In genomic region chr19:39532233-39533002, GRCh38 we compare ENCODE assay signal across 8 cellular contexts. TPM values are rescaled to one million over a fixed set of nuclear protein-coding genes. Genes with fewer than 3 reads are reported as not detected.
DNase-seq lines count a peak whose midpoint lies in the region; ATAC-seq and TF ChIP-seq lines count a peak whose summit lies in the region.

Gene EID2B (minus strand): TSS chr19:39532852. CDS start chr19:39532802, 50 bp downstream.

- peak; percentile 41 to 88 for TF ChIP-seq POLR2A in tibial nerve (IDR thresholded peaks at IDR 0.05)

- H3K9ac ChIP-seq in parathyroid adenoma = peak within 1 kb of the TSS; percentile 71

- peak within 1 kb of the TSS; percentile 92 for H3K4me3 Mint-ChIP-seq in activated naive CD8-positive, alpha-beta T cell treated with anti-CD3 and anti-CD28 coated beads, Interleukin-2, amount 10 ng/mL, durations not matched to agents 7 days and 5 days

- POLR2A ChIA-PET in activated naive CD8-positive, alpha-beta T cell treated with anti-CD3 and anti-CD28 coated beads, Interleukin-2, amount 10 ng/mL, durations not matched to agents 7 days and 5 days (lab: Charles Lee) = interaction anchor here (0.6 to 2.8 kb wide), 7 partner anchors 34 to 408 kb away, joined by 3 to 16 read pairs (median 3); partner anchors contain the start of genes DLL3, RPS16 and SUPT5H

- peaks cover 12% of the 10 kb centered on the region for H3K4me1 Mint-ChIP-seq in activated naive CD8-positive, alpha-beta T cell treated with anti-CD3 and anti-CD28 coated beads, Interleukin-2, amount 10 ng/mL, durations not matched to agents 7 days and 5 days

- 0 to 1% methylated on average over 43 to 52 of the region's 65 CpGs for WGBS in tibial nerve, 2 donors

- peak within 1 kb of the TSS; percentile 65 for H3K4me3 ChIP-seq in cardiac muscle cell
- peak within 1 kb of the TSS; percentile 92 for H3K4me3 ChIP-seq in parathyroid adenoma (ENCODE audit: low read depth, low read length)
- H3K4me3 ChIP-seq in tibial nerve = peak within 1 kb of the TSS; percentile 68 to 84 (median 74)

- peak; percentile 96 for DNase-seq in NCI-H1105 (lab: John Stamatoyannopoulos, UW)
- peak; percentile 95 for DNase-seq in SKM-1 (lab: John Stamatoyannopoulos, UW; ENCODE audit: unreplicated experiment)
- peak; percentile 96 for DNase-seq in activated naive CD8-positive, alpha-beta T cell treated with anti-CD3 and anti-CD28 coated beads, Interleukin-2, amount 10 ng/mL, durations not matched to agents 7 days and 5 days
- peak; percentile 97 to 99 for DNase-seq in cardiac muscle cell (ENCODE audit: low read depth in 1 of 2, low spot score in 1 of 2)
- peak; percentile 89 to 91 for DNase-seq in tibial nerve (ENCODE audit: low spot score in 2 of 2)

- no peaks in the 10 kb centered on the region for H3K27me3 ChIP-seq in cardiac muscle cell
- H3K27me3 ChIP-seq in parathyroid adenoma (ENCODE audit: control insufficient read depth, insufficient read depth, low read length) = no peaks in the 10 kb centered on the region
- no peaks in the 10 kb centered on the region for H3K27me3 ChIP-seq in tibial nerve

- peak within 1 kb of the TSS; percentile 81 for H2AFZ ChIP-seq in parathyroid adenoma

- no peaks in the 10 kb centered on the region for H3K9me3 Mint-ChIP-seq in activated naive CD8-positive, alpha-beta T cell treated with anti-CD3 and anti-CD28 coated beads, Interleukin-2, amount 10 ng/mL, durations not matched to agents 7 days and 5 days

- H3K36me3 ChIP-seq in cardiac muscle cell = no peaks in the 10 kb centered on the region
- no peaks in the 10 kb centered on the region for H3K36me3 ChIP-seq in parathyroid adenoma (ENCODE audit: control insufficient read depth, insufficient read depth, low read length)
- H3K36me3 ChIP-seq in tibial nerve = peaks cover 0 to 8% (median 0%) of the 10 kb centered on the region in 3 donors

- TF ChIP-seq CTCF in GM12873 (IDR thresholded peaks at IDR 0.05; ENCODE audit: insufficient read depth, low read depth, low read length, missing control alignments) (peak; percentile 100), cardiac muscle cell (IDR thresholded peaks at IDR 0.05; ENCODE audit: low read depth, low read length) (peak; percentile 94), parathyroid adenoma (IDR thresholded peaks at IDR 0.05) (peak; percentile 99), tibial nerve (IDR thresholded peaks at IDR 0.05) (peak; percentile 93 to 99 (median 98))

- TF ChIP-seq EP300 in tibial nerve (IDR thresholded peaks at IDR 0.05) = peak; percentile 81 to 93

- H3K27ac ChIP-seq in cardiac muscle cell (peak within 1 kb of the TSS; percentile 26), parathyroid adenoma (peak within 1 kb of the TSS; percentile 50), tibial nerve (peak within 1 kb of the TSS; percentile 61 to 89 (median 84))

- H3K4me1 ChIP-seq in cardiac muscle cell (ENCODE audit: low read depth) (no peaks in the 10 kb centered on the region), parathyroid adenoma (peaks cover 3% of the 10 kb centered on the region), tibial nerve (peaks cover 0 to 38% (median 11%) of the 10 kb centered on the region in 4 donors)

- H3K79me2 ChIP-seq in parathyroid adenoma = peaks cover 27% of the 10 kb centered on the region

- ATAC-seq in HG02678 (IDR thresholded peaks at IDR 0.05; ENCODE audit: unreplicated experiment) = peak; percentile 85
- ATAC-seq in activated naive CD8-positive, alpha-beta T cell treated with anti-CD3 and anti-CD28 coated beads, Interleukin-2, amount 10 ng/mL, durations not matched to agents 7 days and 5 days (ENCODE audit: low read depth) = peak; percentile 94

- no peaks in the 10 kb centered on the region for H3K27me3 Mint-ChIP-seq in activated naive CD8-positive, alpha-beta T cell treated with anti-CD3 and anti-CD28 coated beads, Interleukin-2, amount 10 ng/mL, durations not matched to agents 7 days and 5 days

- peak within 1 kb of the TSS; percentile 82 for H3K27ac Mint-ChIP-seq in activated naive CD8-positive, alpha-beta T cell treated with anti-CD3 and anti-CD28 coated beads, Interleukin-2, amount 10 ng/mL, durations not matched to agents 7 days and 5 days

- peaks cover 7% of the 10 kb centered on the region for H3K36me3 Mint-ChIP-seq in activated naive CD8-positive, alpha-beta T cell treated with anti-CD3 and anti-CD28 coated beads, Interleukin-2, amount 10 ng/mL, durations not matched to agents 7 days and 5 days

- no peaks in the 10 kb centered on the region for H3K9me3 ChIP-seq in cardiac muscle cell (ENCODE audit: low read depth)
- H3K9me3 ChIP-seq in parathyroid adenoma (ENCODE audit: control insufficient read depth, low read length) = no peaks in the 10 kb centered on the region
- no peaks in the 10 kb centered on the region for H3K9me3 ChIP-seq in tibial nerve

- peak within 1 kb of the TSS; percentile 85 for H3K4me2 ChIP-seq in parathyroid adenoma (ENCODE audit: low read length)

RNA-seq across cellular contexts. Expression of gene EID2B, which starts in this region (rescaled TPM):
- total RNA-seq in activated naive CD8-positive, alpha-beta T cell treated with anti-CD3 and anti-CD28 coated beads, Interleukin-2, amount 10 ng/mL, durations not matched to agents 7 days and 5 days = 1 to 10 TPM; 6.3 to 7.0 TPM
- total RNA-seq in cardiac muscle cell (9.5 and 17.5 TPM in 2 replicates), tibial nerve (10 to 100 TPM in 1 of 4 donors, 1 to 10 TPM in 3; 3.0 to 10.2 (median 7.0) TPM)
- 8.4 and 14.1 TPM in 2 replicates for polyA plus RNA-seq in cardiac muscle cell

Comparison
In these comparisons a context has a peak if more than half of its experiments do, and no peak if none do; other contexts are left out.
1. Peak in every context shown above with its lines: DNase-seq, ATAC-seq, H3K4me3 ChIP-seq and H3K27ac ChIP-seq.
2. H3K27ac ChIP-seq: peak in every context shown above with its lines; median percentile 84 in tibial nerve; 50 in parathyroid adenoma; 26 in cardiac muscle cell.